Comparison of ENCODE assay signal across 8 cellular contexts in the genomic region with DNA sequence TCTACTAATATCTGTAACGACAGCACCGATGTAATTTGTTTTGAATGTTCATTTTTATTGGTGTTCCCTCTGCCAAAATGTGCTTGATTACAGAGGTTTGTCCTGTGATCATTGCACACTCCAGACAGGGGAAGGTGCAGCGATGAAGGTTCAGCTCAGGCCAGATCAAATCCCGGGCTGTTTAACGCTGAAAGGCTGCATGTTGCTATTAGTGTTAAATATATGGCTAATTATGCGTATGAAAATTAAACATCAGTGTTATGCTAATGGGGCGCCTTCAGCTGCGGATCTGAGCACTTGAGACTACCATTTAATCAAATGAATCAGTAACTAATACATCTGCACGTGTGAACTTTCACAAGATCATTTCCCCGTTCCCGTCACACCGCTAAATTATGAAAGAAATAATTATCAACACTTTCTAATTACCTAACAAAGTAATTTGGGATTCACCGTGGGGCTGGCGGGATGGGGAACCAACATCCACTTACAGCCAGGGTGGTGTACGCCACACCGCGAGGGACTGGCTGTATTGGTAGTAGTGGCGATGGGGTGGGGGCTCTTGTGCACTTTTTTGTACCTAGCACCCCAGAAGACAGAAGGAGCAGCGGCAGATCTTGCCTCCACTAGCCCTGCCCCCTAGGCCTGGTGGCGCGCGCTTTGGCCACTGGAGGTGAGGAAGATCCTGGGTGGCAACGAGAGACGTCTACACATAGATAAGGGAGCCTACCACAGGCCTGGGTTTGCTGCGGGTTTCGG. TPM values are rescaled to one million over a fixed set of nuclear protein-coding genes. Genes with fewer than 3 reads are reported as not detected.
DNase-seq lines count a peak whose midpoint lies in the region; ATAC-seq and TF ChIP-seq lines count a peak whose summit lies in the region.

No MANE protein-coding gene starts in this region.

- no peak for TF ChIP-seq CTCF in neural crest cell (conservative IDR thresholded peaks at IDR 0.05)

- H3K36me3 Mint-ChIP-seq in activated naive CD8-positive, alpha-beta T cell treated with anti-CD3 and anti-CD28 coated beads, Interleukin-2, amount 50 U/mL, for 24 hours (ENCODE audit: low read depth), result peaks cover 6% of the 10 kb centered on the region
- H3K36me3 Mint-ChIP-seq in neural crest cell (ENCODE audit: low read depth), result peaks cover 30% of the 10 kb centered on the region

- peaks cover 96% of the 10 kb centered on the region for H3K27me3 Mint-ChIP-seq in activated naive CD8-positive, alpha-beta T cell treated with anti-CD3 and anti-CD28 coated beads, Interleukin-2, amount 50 U/mL, for 24 hours
- H3K27me3 Mint-ChIP-seq in neural crest cell (ENCODE audit: low read depth), result peaks cover 100% of the 10 kb centered on the region

- peaks cover 43% of the 10 kb centered on the region for H3K4me1 Mint-ChIP-seq in activated naive CD8-positive, alpha-beta T cell treated with anti-CD3 and anti-CD28 coated beads, Interleukin-2, amount 50 U/mL, for 24 hours
- peaks cover 65% of the 10 kb centered on the region for H3K4me1 Mint-ChIP-seq in neural crest cell

- no peak for ATAC-seq in activated naive CD8-positive, alpha-beta T cell treated with anti-CD3 and anti-CD28 coated beads, Interleukin-2, amount 50 U/mL, for 24 hours
- no peak for ATAC-seq in GM18861 (IDR thresholded peaks at IDR 0.05; ENCODE audit: unreplicated experiment)

- H3K4me3 Mint-ChIP-seq in activated naive CD8-positive, alpha-beta T cell treated with anti-CD3 and anti-CD28 coated beads, Interleukin-2, amount 50 U/mL, for 24 hours, result peak overlapping the region; percentile 78
- peak overlapping the region; percentile 99 for H3K4me3 Mint-ChIP-seq in neural crest cell

- no peak overlapping the region for H3K27ac Mint-ChIP-seq in activated naive CD8-positive, alpha-beta T cell treated with anti-CD3 and anti-CD28 coated beads, Interleukin-2, amount 50 U/mL, for 24 hours
- no peak overlapping the region for H3K27ac Mint-ChIP-seq in neural crest cell (ENCODE audit: unreplicated experiment)

- peaks cover 4% of the 10 kb centered on the region for H3K9me3 Mint-ChIP-seq in activated naive CD8-positive, alpha-beta T cell treated with anti-CD3 and anti-CD28 coated beads, Interleukin-2, amount 50 U/mL, for 24 hours
- no peaks in the 10 kb centered on the region for H3K9me3 Mint-ChIP-seq in neural crest cell

- peak; percentile 92 for DNase-seq in DMS 273 (lab: John Stamatoyannopoulos, UW; ENCODE audit: unreplicated experiment)
- DNase-seq in DMS 273 treated with DMSO at 0.1 percent for 48 hours (lab: John Stamatoyannopoulos, UW), result no peak
- DNase-seq in HK-2 (ENCODE audit: unreplicated experiment), result peak; percentile 61
- no peak for DNase-seq in activated naive CD8-positive, alpha-beta T cell treated with anti-CD3 and anti-CD28 coated beads, Interleukin-2, amount 50 U/mL, for 24 hours
- DNase-seq in neural crest cell (ENCODE audit: low read depth, low spot score), result no peak
- DNase-seq in germinal center (ENCODE audit: low spot score), result no peak
- no peak for DNase-seq in hippocampal formation (lab: John Stamatoyannopoulos, UW)

RNA-seq across cellular contexts. Expression of a gene that starts 1.4 kb away (rescaled TPM):
- total RNA-seq in neural crest cell, result 48.9 and 51.5 TPM in 2 replicates

RNA-seq across cellular contexts. Expression of a gene that starts 18.8 kb away (rescaled TPM):
- 21.1 and 22.6 TPM in 2 replicates for total RNA-seq in neural crest cell

Comparison
In these comparisons a context has a peak if more than half of its experiments do, and no peak if none do; other contexts are left out.
1. DNase-seq: peak in DMS 273 (single experiment) and HK-2 (single experiment); none in DMS 273 treated with DMSO at 0.1 percent for 48 hours (single experiment), activated naive CD8-positive, alpha-beta T cell treated with anti-CD3 and anti-CD28 coated beads, Interleukin-2, amount 50 U/mL, for 24 hours (single experiment), neural crest cell (single experiment), germinal center (single experiment) and hippocampal formation (0 of 2).